Comparison of ENCODE assay signal across 28 cellular contexts in genomic region chr6:95742895-95743294, GRCh38.
"Had no signal": no experiment of that assay in that cellular context is flagged by ENCODE, and none has a peak within 500 bp of the region (broad histone marks: within the 10 kb centered on the region; RNA-seq: fewer than 3 reads in every experiment).

No MANE protein-coding gene starts in this region.

- H3K36me3 ChIP-seq: neural progenitor cell, ovary, right lobe of liver, sigmoid colon, stomach, thoracic aorta, thyroid gland, tibial nerve, upper lobe of left lung, vagina had no signal

- H3K79me2 ChIP-seq: parathyroid adenoma had no signal

- H3K27me3 Mint-ChIP-seq: natural killer cell treated with Interleukin-12 subunit alpha and Interleukin-12 subunit beta and Interleukin-15 and Interleukin-18, amount 100 ng/mL, for 72 hours; progenitor cell of endocrine pancreas; stimulated activated naive B cell treated with anti-CD40 and anti-IgM and Interleukin-4, amounts not matched to agents 10 μg/mL and 1 μg/mL and 100 μg/mL, for 72 hours; stimulated activated naive CD8-positive, alpha-beta T cell treated with anti-CD3 and anti-CD28 coated beads, Interleukin-15, Interleukin-2, amounts not matched to agents 100 ng/mL and 50 ng/mL, for 24 hours had no signal

- H3K9me3 Mint-ChIP-seq: nephron progenitor cell; neural progenitor cell; stimulated activated effector memory CD8-positive, alpha-beta T cell treated with anti-CD3 and anti-CD28 coated beads, Interleukin-12 subunit alpha, Interleukin-12 subunit beta, amount 100 ng/mL, for 72 hours; stimulated activated naive B cell treated with anti-CD40 and anti-IgM and Interleukin-4, amounts not matched to agents 10 μg/mL and 1 μg/mL and 100 μg/mL, for 72 hours; stimulated activated naive CD8-positive, alpha-beta T cell treated with anti-CD3 and anti-CD28 coated beads, Interleukin-15, Interleukin-2, amounts not matched to agents 100 ng/mL and 50 ng/mL, for 24 hours had no signal

- H3K4me1 ChIP-seq: neural progenitor cell, parathyroid adenoma, psoas muscle, right lobe of liver, sigmoid colon, stomach, thyroid gland, tibial nerve, upper lobe of left lung, vagina had no signal

- ATAC-seq: natural killer cell treated with Interleukin-12 subunit alpha and Interleukin-12 subunit beta and Interleukin-15 and Interleukin-18, amount 100 ng/mL, for 72 hours; psoas muscle; right cardiac atrium; right lobe of liver; stimulated activated effector memory CD8-positive, alpha-beta T cell treated with anti-CD3 and anti-CD28 coated beads, Interleukin-12 subunit alpha, Interleukin-12 subunit beta, amount 100 ng/mL, for 72 hours; stimulated activated naive B cell treated with anti-CD40 and anti-IgM and Interleukin-4, amounts not matched to agents 10 μg/mL and 1 μg/mL and 100 μg/mL, for 72 hours had no signal

- H3K27me3 ChIP-seq: neural progenitor cell, ovary, right lobe of liver, sigmoid colon, stomach, thyroid gland, tibial nerve, upper lobe of left lung, vagina had no signal

- H3K4me3 ChIP-seq: neural progenitor cell, ovary, psoas muscle, right lobe of liver, sigmoid colon, stomach, thoracic aorta, thyroid gland, tibial nerve, upper lobe of left lung, vagina had no signal

- H3K4me1 Mint-ChIP-seq: nephron progenitor cell; neural progenitor cell; stimulated activated effector memory CD8-positive, alpha-beta T cell treated with anti-CD3 and anti-CD28 coated beads, Interleukin-12 subunit alpha, Interleukin-12 subunit beta, amount 100 ng/mL, for 72 hours; stimulated activated naive B cell treated with anti-CD40 and anti-IgM and Interleukin-4, amounts not matched to agents 10 μg/mL and 1 μg/mL and 100 μg/mL, for 72 hours had no signal

- H2AFZ ChIP-seq: neural progenitor cell, parathyroid adenoma had no signal

- H3K9ac ChIP-seq: neural progenitor cell, parathyroid adenoma had no signal

- H3K36me3 Mint-ChIP-seq: natural killer cell treated with Interleukin-12 subunit alpha and Interleukin-12 subunit beta and Interleukin-15 and Interleukin-18, amount 100 ng/mL, for 72 hours; neural progenitor cell; stimulated activated effector memory CD8-positive, alpha-beta T cell treated with anti-CD3 and anti-CD28 coated beads, Interleukin-12 subunit alpha, Interleukin-12 subunit beta, amount 100 ng/mL, for 72 hours; stimulated activated naive B cell treated with anti-CD40 and anti-IgM and Interleukin-4, amounts not matched to agents 10 μg/mL and 1 μg/mL and 100 μg/mL, for 72 hours had no signal

- H3K27ac ChIP-seq: neural progenitor cell, ovary, parathyroid adenoma, psoas muscle, right lobe of liver, sigmoid colon, stomach, thoracic aorta, thyroid gland, tibial nerve, upper lobe of left lung, vagina had no signal

- DNase-seq: nephron progenitor cell; occipital lobe; ovary; posterior cingulate gyrus; psoas muscle; right cardiac atrium; right lobe of liver; sigmoid colon; small intestine; stimulated activated CD4-positive, alpha-beta T cell treated with anti-CD3 and anti-CD28 coated beads, Interleukin-15, amount 100 ng/mL, for 24 hours; stimulated activated CD4-positive, alpha-beta T cell treated with anti-CD3 and anti-CD28 coated beads, Interleukin-2, amount 100 ng/mL, for 24 hours; stimulated activated CD4-positive, alpha-beta T cell treated with anti-CD3 and anti-CD28 coated beads, Interleukin-2, amount 100 ng/mL, for 48 hours; stimulated activated CD4-positive, alpha-beta T cell treated with anti-CD3 and anti-CD28 coated beads, Interleukin-4, amount 100 ng/mL, for 24 hours; stimulated activated naive B cell treated with anti-CD40 and anti-IgM and Interleukin-4, amounts not matched to agents 10 μg/mL and 1 μg/mL and 100 μg/mL, for 72 hours; stimulated activated naive CD4-positive, alpha-beta T cell treated with Interleukin-2 at 50 U/mL for 16 hours; stomach; thyroid gland; trophoblast cell; upper lobe of left lung had no signal

- H3K4me3 Mint-ChIP-seq: natural killer cell treated with Interleukin-12 subunit alpha and Interleukin-12 subunit beta and Interleukin-15 and Interleukin-18, amount 100 ng/mL, for 72 hours; nephron progenitor cell; neural progenitor cell; stimulated activated effector memory CD8-positive, alpha-beta T cell treated with anti-CD3 and anti-CD28 coated beads, Interleukin-12 subunit alpha, Interleukin-12 subunit beta, amount 100 ng/mL, for 72 hours; stimulated activated naive B cell treated with anti-CD40 and anti-IgM and Interleukin-4, amounts not matched to agents 10 μg/mL and 1 μg/mL and 100 μg/mL, for 72 hours; stimulated activated naive CD8-positive, alpha-beta T cell treated with anti-CD3 and anti-CD28 coated beads, Interleukin-15, Interleukin-2, amounts not matched to agents 100 ng/mL and 50 ng/mL, for 24 hours had no signal

- H3K9me3 ChIP-seq: ovary, psoas muscle, right lobe of liver, sigmoid colon, stomach, thoracic aorta, thyroid gland, tibial nerve, upper lobe of left lung, vagina had no signal

- H3K27ac Mint-ChIP-seq: natural killer cell treated with Interleukin-12 subunit alpha and Interleukin-12 subunit beta and Interleukin-15 and Interleukin-18, amount 100 ng/mL, for 72 hours; nephron progenitor cell; neural progenitor cell; progenitor cell of endocrine pancreas; stimulated activated effector memory CD8-positive, alpha-beta T cell treated with anti-CD3 and anti-CD28 coated beads, Interleukin-12 subunit alpha, Interleukin-12 subunit beta, amount 100 ng/mL, for 72 hours; stimulated activated naive B cell treated with anti-CD40 and anti-IgM and Interleukin-4, amounts not matched to agents 10 μg/mL and 1 μg/mL and 100 μg/mL, for 72 hours; stimulated activated naive CD8-positive, alpha-beta T cell treated with anti-CD3 and anti-CD28 coated beads, Interleukin-15, Interleukin-2, amounts not matched to agents 100 ng/mL and 50 ng/mL, for 24 hours had no signal

- H3K4me2 ChIP-seq: neural progenitor cell had no signal
